In the genomic region with DNA sequence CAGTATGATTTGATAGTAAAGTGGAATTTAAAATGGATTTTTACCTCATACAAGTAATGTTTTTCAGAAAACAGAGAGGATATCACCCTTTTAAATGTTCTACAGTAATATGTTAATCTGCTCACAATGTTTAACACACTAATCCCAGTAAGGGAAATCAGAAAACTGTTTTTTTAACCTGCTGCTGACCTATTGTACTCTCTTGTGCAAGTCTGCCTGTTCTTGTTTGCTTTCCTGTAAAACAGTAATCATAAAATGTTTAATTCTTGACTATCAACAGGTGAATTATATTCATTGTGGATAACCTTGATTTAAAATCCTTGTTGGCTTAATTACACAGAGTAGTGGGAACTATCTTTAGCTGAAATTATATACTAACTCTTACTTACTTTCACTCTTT, we compare ENCODE assay signal across 22 cellular contexts.
A peak's percentile ranks its signal among the peaks of the same experiment; 100 is the strongest.
DNase-seq lines count a peak whose midpoint lies in the region; ATAC-seq and TF ChIP-seq lines count a peak whose summit lies in the region.
"Had no signal": no experiment of that assay in that cellular context is flagged by ENCODE, and none has a peak within 500 bp of the region (broad histone marks: within the 10 kb centered on the region; RNA-seq: fewer than 3 reads in every experiment).

No MANE protein-coding gene starts in this region.

- no peaks in the 10 kb centered on the region for H3K4me1 Mint-ChIP-seq in stimulated activated naive CD8-positive, alpha-beta T cell treated with anti-CD3 and anti-CD28 coated beads, Interleukin-15, amount 100 ng/mL, for 72 hours

- no peaks in the 10 kb centered on the region for H3K27me3 Mint-ChIP-seq in stimulated activated naive CD8-positive, alpha-beta T cell treated with anti-CD3 and anti-CD28 coated beads, Interleukin-15, amount 100 ng/mL, for 72 hours
- H3K27me3 Mint-ChIP-seq: natural killer cell treated with Interleukin-12 subunit alpha and Interleukin-12 subunit beta and Interleukin-15 and Interleukin-18, amount 100 ng/mL, for 72 hours had no signal

- no peak overlapping the region for H3K4me3 ChIP-seq in aorta (ENCODE audit: low read length in 2 of 2)
- H3K4me3 ChIP-seq: BLaER1 treated with 17β-estradiol and CSF1 and Interleukin-3, amounts not matched to agents 10 nM and 100 nM; lung; thyroid gland had no signal

- peak; percentile 18 for DNase-seq in DMS53 (lab: John Stamatoyannopoulos, UW)
- DNase-seq in DMS53 treated with DMSO at 0.1 percent for 48 hours (lab: John Stamatoyannopoulos, UW; ENCODE audit: unreplicated experiment) = no peak
- peak; percentile 30 for DNase-seq in fibroblast of gingiva (ENCODE audit: low read depth)
- DNase-seq in lung microvascular endothelial cell (ENCODE audit: low read depth in 2 of 2) = peak; percentile 61 to 81
- DNase-seq in aorta = no peak
- no peak for DNase-seq in omental fat pad (ENCODE audit: low spot score)
- DNase-seq in NCI-H524 treated with DMSO at 0.1 percent for 48 hours (lab: John Stamatoyannopoulos, UW) = no peak
- no peak for DNase-seq in stimulated activated naive CD8-positive, alpha-beta T cell treated with anti-CD3 and anti-CD28 coated beads, Interleukin-15, amount 100 ng/mL, for 72 hours
- DNase-seq: amygdala; DMS153; H9; NCI-H345; right cardiac atrium; stimulated activated CD4-positive, alpha-beta T cell treated with anti-CD3 and anti-CD28 coated beads, Interleukin-4, amount 100 ng/mL, for 1 hour; SW 1271; thyroid gland had no signal

- no peaks in the 10 kb centered on the region for H3K9me3 ChIP-seq in aorta (ENCODE audit: control insufficient read depth, low read length)
- H3K9me3 ChIP-seq: BLaER1 treated with 17β-estradiol and CSF1 and Interleukin-3, amounts not matched to agents 10 nM and 100 nM; thyroid gland had no signal

- intact Hi-C loops in aorta (cut with DNase I) = loop anchor here in 1 of 2 donors (10.0 kb wide), 1 partner anchor 251 kb away; a partner anchor contains a TSS

- ATAC-seq in aorta (ENCODE audit: low FRiP score) (peak; percentile 29), omental fat pad (ENCODE audit: low FRiP score) (no peak)
- ATAC-seq in stimulated activated naive CD8-positive, alpha-beta T cell treated with anti-CD3 and anti-CD28 coated beads, Interleukin-15, amount 100 ng/mL, for 72 hours = no peak
- ATAC-seq: natural killer cell treated with Interleukin-12 subunit alpha and Interleukin-12 subunit beta and Interleukin-15 and Interleukin-18, amount 100 ng/mL, for 72 hours; right cardiac atrium; WTC11 had no signal

- no peak overlapping the region for H3K27ac Mint-ChIP-seq in stimulated activated naive CD8-positive, alpha-beta T cell treated with anti-CD3 and anti-CD28 coated beads, Interleukin-15, amount 100 ng/mL, for 72 hours
- H3K27ac Mint-ChIP-seq: activated T-helper 2 cell treated with anti-CD3 and anti-CD28 coated beads, Interferon-gamma antibody, Interleukin-2, Interleukin-4, amounts not matched to agents 10 μg/mL and 5 μg/mL and 100 μg/mL, durations not matched to agents 14 hours and 24 hours and 36 hours; H9; natural killer cell treated with Interleukin-12 subunit alpha and Interleukin-12 subunit beta and Interleukin-15 and Interleukin-18, amount 100 ng/mL, for 72 hours; WTC11 had no signal

- TF ChIP-seq CTCF in omental fat pad (IDR thresholded peaks at IDR 0.05) = no peak

- H3K36me3 ChIP-seq in aorta (ENCODE audit: control insufficient read depth in 1 of 2, insufficient read depth in 2 of 2, low read length in 1 of 2) = no peaks in the 10 kb centered on the region
- H3K36me3 ChIP-seq: BLaER1 treated with 17β-estradiol and CSF1 and Interleukin-3, amounts not matched to agents 10 nM and 100 nM; thyroid gland had no signal

- no peak overlapping the region for H3K4me3 Mint-ChIP-seq in stimulated activated naive CD8-positive, alpha-beta T cell treated with anti-CD3 and anti-CD28 coated beads, Interleukin-15, amount 100 ng/mL, for 72 hours
- H3K4me3 Mint-ChIP-seq: H9; natural killer cell treated with Interleukin-12 subunit alpha and Interleukin-12 subunit beta and Interleukin-15 and Interleukin-18, amount 100 ng/mL, for 72 hours; WTC11 had no signal

- H3K27ac ChIP-seq in aorta (ENCODE audit: low read depth in 1 of 2, low read length in 2 of 2) = no peak overlapping the region
- H3K27ac ChIP-seq: 22Rv1; BLaER1 treated with 17β-estradiol and CSF1 and Interleukin-3, amounts not matched to agents 10 nM and 100 nM; thyroid gland had no signal

- H3K4me1 ChIP-seq in aorta (ENCODE audit: control insufficient read depth in 1 of 2, insufficient read depth in 2 of 2, low read length in 2 of 2) = no peaks in the 10 kb centered on the region
- H3K4me1 ChIP-seq: BLaER1 treated with 17β-estradiol and CSF1 and Interleukin-3, amounts not matched to agents 10 nM and 100 nM had no signal

- H3K27me3 ChIP-seq in aorta (ENCODE audit: control insufficient read depth in 1 of 2, insufficient read depth in 2 of 2, low read length in 1 of 2) = no peaks in the 10 kb centered on the region
- H3K27me3 ChIP-seq: BLaER1 treated with 17β-estradiol and CSF1 and Interleukin-3, amounts not matched to agents 10 nM and 100 nM; thyroid gland had no signal

- H3K9me3 Mint-ChIP-seq in stimulated activated naive CD8-positive, alpha-beta T cell treated with anti-CD3 and anti-CD28 coated beads, Interleukin-15, amount 100 ng/mL, for 72 hours = no peaks in the 10 kb centered on the region
- H3K9me3 Mint-ChIP-seq: activated T-helper 2 cell treated with anti-CD3 and anti-CD28 coated beads, Interferon-gamma antibody, Interleukin-2, Interleukin-4, amounts not matched to agents 10 μg/mL and 5 μg/mL and 100 μg/mL, durations not matched to agents 14 hours and 24 hours and 36 hours; H9 had no signal

Comparison
In these comparisons a context has a peak if more than half of its experiments do, and no peak if none do; other contexts are left out.
1. DNase-seq: peak in DMS53 (single experiment), fibroblast of gingiva (single experiment) and lung microvascular endothelial cell (2 of 2); none in DMS53 treated with DMSO at 0.1 percent for 48 hours (single experiment), aorta (0 of 2), omental fat pad (single experiment), NCI-H524 treated with DMSO at 0.1 percent for 48 hours (single experiment) and stimulated activated naive CD8-positive, alpha-beta T cell treated with anti-CD3 and anti-CD28 coated beads, Interleukin-15, amount 100 ng/mL, for 72 hours (0 of 2).